In genomic region chr6:28802417-28803336, GRCh38 we compare ENCODE assay signal across 11 cellular contexts.
DNase-seq lines count a peak whose midpoint lies in the region; ATAC-seq, FAIRE-seq and TF ChIP-seq lines count a peak whose summit lies in the region.
"Had no signal": no experiment of that assay in that cellular context is flagged by ENCODE, and none has a peak within 500 bp of the region (broad histone marks: within the 10 kb centered on the region; RNA-seq: fewer than 3 reads in every experiment).

No MANE protein-coding gene starts in this region.

- peak; percentile 67 for ATAC-seq in GM21360 (IDR thresholded peaks at IDR 0.05; ENCODE audit: unreplicated experiment)
- no peak for ATAC-seq in T-cell (replicated peaks in 1 of 4)
- ATAC-seq in GM21390 (IDR thresholded peaks at IDR 0.05; ENCODE audit: unreplicated experiment) = no peak
- ATAC-seq: naive thymus-derived CD4-positive, alpha-beta T cell had no signal

- CTCF ChIA-PET in T-cell (lab: Charles Lee) = interaction anchor here in 1 of 2 donors (0.7 kb wide), 1 partner anchor 432 kb away, joined by 3 read pairs; no protein-coding TSS in a partner anchor

- H3K9me3 ChIP-seq in testis = no peaks in the 10 kb centered on the region

- H3K4me3 ChIP-seq in testis = no peak overlapping the region

- H3K36me3 Mint-ChIP-seq in T-cell = no peaks in the 10 kb centered on the region

- intact Hi-C loops in testis (cut with DNase I; ENCODE audit: low total_unique reads) = no loop called here

- H3K4me3 Mint-ChIP-seq in T-cell = no peak overlapping the region

- no peak for TF ChIP-seq CTCF in testis (IDR thresholded peaks at IDR 0.05)

- no peak for TF ChIP-seq POLR2A in testis (IDR thresholded peaks at IDR 0.05)

- WGBS in testis, 2 donors = 21 to 24% methylated on average over 25 of the region's 25 CpGs

- no peak overlapping the region for H3K27ac Mint-ChIP-seq in T-cell
- H3K27ac Mint-ChIP-seq: naive thymus-derived CD4-positive, alpha-beta T cell had no signal

- no peaks in the 10 kb centered on the region for H3K27me3 ChIP-seq in testis

- H3K27me3 Mint-ChIP-seq in T-cell = peaks cover 78 to 81% of the 10 kb centered on the region in 2 donors

- H3K4me1 ChIP-seq in testis = no peaks in the 10 kb centered on the region

- H3K4me1 Mint-ChIP-seq in T-cell = peaks cover 0 to 6% (median 6%) of the 10 kb centered on the region in 3 donors

- no peak overlapping the region for H3K27ac ChIP-seq in testis

- no peaks in the 10 kb centered on the region for H3K36me3 ChIP-seq in testis (ENCODE audit: low read depth, missing control alignments)

- FAIRE-seq in A204.1 (lab: Jason Lieb, UNC) = peak; percentile 92

- POLR2A ChIA-PET in T-cell (lab: Charles Lee) = no interaction called here

- peaks cover 5 to 10% (median 7%) of the 10 kb centered on the region in 3 donors for H3K9me3 Mint-ChIP-seq in T-cell

- DNase-seq in NCI-H446 treated with DMSO at 0.1 percent for 48 hours (lab: John Stamatoyannopoulos, UW) = peak; percentile 51
- DNase-seq in dermis blood vessel endothelial cell = peak; percentile 33
- DNase-seq in cerebellum (ENCODE audit: low spot score) = no peak
- DNase-seq in testis = no peak
- no peak for DNase-seq in T-cell
- DNase-seq: anterior cingulate cortex; naive thymus-derived CD4-positive, alpha-beta T cell; NCI-H1105 treated with DMSO at 0.1 percent for 48 hours had no signal

Comparison
In these comparisons a context has a peak if more than half of its experiments do, and no peak if none do; other contexts are left out.
1. DNase-seq: peak in NCI-H446 treated with DMSO at 0.1 percent for 48 hours (single experiment) and dermis blood vessel endothelial cell (single experiment); none in cerebellum (single experiment), testis (single experiment) and T-cell (0 of 34).